ENCODE assay signal across 23 cellular contexts in the genomic region with DNA sequence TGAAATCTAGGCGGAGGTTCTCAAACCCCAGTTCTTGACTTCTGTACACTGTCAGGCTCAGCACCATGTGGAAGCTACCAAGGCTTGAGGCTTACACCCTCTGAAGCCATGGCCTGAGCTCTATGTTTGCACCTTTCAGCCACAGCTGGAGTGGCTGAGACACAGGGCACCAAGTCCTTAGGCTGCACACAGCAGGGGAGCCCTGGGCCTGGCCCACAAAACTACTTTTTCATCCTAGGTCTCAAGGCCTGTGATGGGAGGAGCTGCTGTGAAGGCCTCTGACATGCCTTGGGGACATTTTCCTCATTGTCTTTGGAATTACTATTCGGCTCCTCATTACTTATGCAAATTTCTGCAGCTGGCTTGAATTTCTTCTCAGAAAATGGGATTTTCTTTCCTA.
"Had no signal": no experiment of that assay in that cellular context is flagged by ENCODE, and none has a peak within 500 bp of the region (broad histone marks: within the 10 kb centered on the region; RNA-seq: fewer than 3 reads in every experiment).

No MANE protein-coding gene starts in this region.

- H3K36me3 ChIP-seq: esophagus squamous epithelium, gastrocnemius medialis, heart right ventricle, left lung, lower lobe of right lung had no signal

- H3K27me3 ChIP-seq: dorsolateral prefrontal cortex, esophagus squamous epithelium, gastrocnemius medialis, heart right ventricle, left lung had no signal

- H3K4me1 ChIP-seq: esophagus squamous epithelium, gastrocnemius medialis, heart right ventricle, left lung, lower lobe of right lung had no signal

- DNase-seq: dermis blood vessel endothelial cell; dorsolateral prefrontal cortex; effector CD4-positive, alpha-beta T cell; effector memory CD4-positive, alpha-beta T cell; erythroblast; esophagus squamous epithelium; foreskin fibroblast; foreskin melanocyte; gastrocnemius medialis; glutamatergic neuron; head of caudate nucleus; heart right ventricle; hippocampal formation; left cardiac atrium; left lung; left ventricle myocardium superior; lower lobe of right lung; mesenchymal stem cell; midbrain; naive thymus-derived CD4-positive, alpha-beta T cell had no signal

- H3K27ac ChIP-seq: coronary artery, dorsolateral prefrontal cortex, epithelial cell of prostate, esophagus squamous epithelium, gastrocnemius medialis, heart right ventricle, left lung, lower lobe of right lung had no signal

- ATAC-seq: esophagus mucosa; gastrocnemius medialis; heart right ventricle; left cardiac atrium; left lung; left ventricle myocardium superior; lower lobe of right lung; naive thymus-derived CD4-positive, alpha-beta T cell had no signal

- H3K4me3 ChIP-seq: coronary artery, dorsolateral prefrontal cortex, esophagus squamous epithelium, gastrocnemius medialis, heart right ventricle, left lung, lower lobe of right lung had no signal
